ENCODE assay signal across 7 cellular contexts in the genomic region with DNA sequence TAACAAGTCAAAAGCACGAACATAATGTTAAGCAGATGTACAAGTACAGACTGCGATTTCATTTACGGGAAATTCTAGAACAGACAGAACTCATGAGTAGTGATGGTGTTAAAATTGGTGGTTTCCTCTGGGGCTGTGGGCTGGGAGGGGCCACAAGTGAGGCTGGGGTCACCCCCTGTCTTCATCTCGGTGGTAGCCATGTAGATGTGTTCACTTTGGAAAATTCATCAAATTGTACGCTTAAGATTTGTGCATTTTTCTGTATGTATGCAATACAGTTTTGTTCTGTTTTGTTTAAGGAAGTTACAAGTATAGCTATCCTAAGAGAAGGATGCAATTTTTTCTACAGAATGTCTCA. TPM values are rescaled to one million over a fixed set of nuclear protein-coding genes. Genes with fewer than 3 reads are reported as not detected.
DNase-seq lines count a peak whose midpoint lies in the region; ATAC-seq and TF ChIP-seq lines count a peak whose summit lies in the region.

No MANE protein-coding gene starts in this region.

- H3K4me1 ChIP-seq in GM23338 (ENCODE audit: insufficient read depth) (peaks cover 11% of the 10 kb centered on the region; the same call in 1 of the 2 replicates), smooth muscle cell (ENCODE audit: low read depth) (peaks cover 11% of the 10 kb centered on the region)

- H4K20me1 ChIP-seq in GM23338 (replicated peaks; ENCODE audit: insufficient read depth) (no peaks in the 10 kb centered on the region; the same call in 1 of the 2 replicates), SU-DHL-6 (ENCODE audit: low read depth, low read length) (no peaks in the 10 kb centered on the region), smooth muscle cell (ENCODE audit: low read depth) (peaks cover 5% of the 10 kb centered on the region)

- H3K79me2 ChIP-seq in GM23338 (replicated peaks; ENCODE audit: insufficient read depth) = peaks cover 14% of the 10 kb centered on the region
- peaks cover 26% of the 10 kb centered on the region for H3K79me2 ChIP-seq in SU-DHL-6 (ENCODE audit: insufficient read depth, low read length)
- peaks cover 24% of the 10 kb centered on the region for H3K79me2 ChIP-seq in smooth muscle cell (ENCODE audit: low read depth)

- H3K9ac ChIP-seq in SU-DHL-6 (ENCODE audit: low read length) = peak overlapping the region; percentile 81
- peak overlapping the region; percentile 52 for H3K9ac ChIP-seq in smooth muscle cell (ENCODE audit: low read depth)

- H3K4me1 Mint-ChIP-seq in GM23338 = peaks cover 9% of the 10 kb centered on the region

- H3K9me3 ChIP-seq in SU-DHL-6 (ENCODE audit: insufficient read depth, low read length) (no peaks in the 10 kb centered on the region), smooth muscle cell (replicated peaks; ENCODE audit: low read depth) (no peaks in the 10 kb centered on the region)

- H3K4me3 ChIP-seq in GM23338 (peak overlapping the region; percentile 93), SU-DHL-6 (ENCODE audit: insufficient read depth, low read length, poor library complexity, severe bottlenecking) (peak overlapping the region; percentile 54), smooth muscle cell (peak overlapping the region; percentile 64)

- H3K27ac ChIP-seq in GM23338 (ENCODE audit: low read depth) (no peak overlapping the region), SU-DHL-6 (ENCODE audit: low read depth, low read length) (peak overlapping the region; percentile 26; the same call in 1 of the 2 replicates), smooth muscle cell (ENCODE audit: low read depth) (peak overlapping the region; percentile 83)

- DNase-seq in GM23338 (ENCODE audit: low spot score) (no peak), germinal center (ENCODE audit: low spot score) (peak; percentile 11), smooth muscle cell (lab: John Stamatoyannopoulos, UW; ENCODE audit: unreplicated experiment) (no peak), NCI-H2081 (lab: John Stamatoyannopoulos, UW) (no peak), RKO (ENCODE audit: low spot score) (no peak)

- peak overlapping the region; percentile 92 for H3K4me3 Mint-ChIP-seq in GM23338

- H3K27me3 ChIP-seq in GM23338 (ENCODE audit: insufficient read depth) (no peaks in the 10 kb centered on the region), SU-DHL-6 (ENCODE audit: low read length) (no peaks in the 10 kb centered on the region), smooth muscle cell (ENCODE audit: low read depth) (no peaks in the 10 kb centered on the region)

- no peaks in the 10 kb centered on the region; the same call in 2 of the 3 replicates for H3K9me3 Mint-ChIP-seq in GM23338

- H3K36me3 ChIP-seq in GM23338 (ENCODE audit: insufficient read depth) (no peaks in the 10 kb centered on the region), SU-DHL-6 (ENCODE audit: low read length) (no peaks in the 10 kb centered on the region), smooth muscle cell (ENCODE audit: low read depth) (no peaks in the 10 kb centered on the region)

- 57% methylated on average over 5 of the region's 5 CpGs for WGBS in smooth muscle cell (ENCODE audit: low lambda C conversion rate)

- H3K4me2 ChIP-seq in GM23338 (peak overlapping the region; percentile 75), SU-DHL-6 (ENCODE audit: low read depth, low read length, poor library complexity, severe bottlenecking) (peak overlapping the region; percentile 81), smooth muscle cell (peak overlapping the region; percentile 91)

- H3K9me2 ChIP-seq in GM23338 (ENCODE audit: insufficient read depth) = no peaks in the 10 kb centered on the region
- H3K9me2 ChIP-seq in SU-DHL-6 (replicated peaks; ENCODE audit: insufficient read depth, low read length) = no peaks in the 10 kb centered on the region

- H2AFZ ChIP-seq in GM23338 (peak overlapping the region; percentile 56), SU-DHL-6 (ENCODE audit: low read depth, low read length, severe bottlenecking) (peak overlapping the region; percentile 96), smooth muscle cell (ENCODE audit: low read depth) (peak overlapping the region; percentile 85)

- no peaks in the 10 kb centered on the region for H3F3A ChIP-seq in GM23338 (replicated peaks; ENCODE audit: low read depth)
- no peaks in the 10 kb centered on the region for H3F3A ChIP-seq in SU-DHL-6 (ENCODE audit: insufficient read depth)
- H3F3A ChIP-seq in smooth muscle cell (ENCODE audit: low read depth) = peaks cover 21% of the 10 kb centered on the region

- no peaks in the 10 kb centered on the region for H3K27me3 Mint-ChIP-seq in GM23338 (ENCODE audit: insufficient read depth, low read depth, poor library complexity)

- ATAC-seq in GM23338 (no peak), HG03469 (IDR thresholded peaks at IDR 0.05; ENCODE audit: unreplicated experiment) (no peak)

- H3K36me3 Mint-ChIP-seq in GM23338 (ENCODE audit: low read depth) = no peaks in the 10 kb centered on the region; the same call in 2 of the 3 replicates

- H3K27ac Mint-ChIP-seq in GM23338 = peak overlapping the region; percentile 97

- TF ChIP-seq CTCF in GM23338 (conservative IDR thresholded peaks at IDR 0.05; ENCODE audit: low read depth in 2 of 2) (no peak), SU-DHL-6 (IDR thresholded peaks at IDR 0.05; ENCODE audit: insufficient read depth, low read length, poor library complexity, severe bottlenecking) (no peak), smooth muscle cell (IDR thresholded peaks at IDR 0.05; ENCODE audit: borderline replicate concordance, insufficient read depth, poor library complexity, severe bottlenecking) (no peak)

TF ChIP-seq in GM23338, 12 proteins besides CTCF, POLR2A, EP300 and RAD21 (continues in another document):
- TF ChIP-seq, protein P1, sequence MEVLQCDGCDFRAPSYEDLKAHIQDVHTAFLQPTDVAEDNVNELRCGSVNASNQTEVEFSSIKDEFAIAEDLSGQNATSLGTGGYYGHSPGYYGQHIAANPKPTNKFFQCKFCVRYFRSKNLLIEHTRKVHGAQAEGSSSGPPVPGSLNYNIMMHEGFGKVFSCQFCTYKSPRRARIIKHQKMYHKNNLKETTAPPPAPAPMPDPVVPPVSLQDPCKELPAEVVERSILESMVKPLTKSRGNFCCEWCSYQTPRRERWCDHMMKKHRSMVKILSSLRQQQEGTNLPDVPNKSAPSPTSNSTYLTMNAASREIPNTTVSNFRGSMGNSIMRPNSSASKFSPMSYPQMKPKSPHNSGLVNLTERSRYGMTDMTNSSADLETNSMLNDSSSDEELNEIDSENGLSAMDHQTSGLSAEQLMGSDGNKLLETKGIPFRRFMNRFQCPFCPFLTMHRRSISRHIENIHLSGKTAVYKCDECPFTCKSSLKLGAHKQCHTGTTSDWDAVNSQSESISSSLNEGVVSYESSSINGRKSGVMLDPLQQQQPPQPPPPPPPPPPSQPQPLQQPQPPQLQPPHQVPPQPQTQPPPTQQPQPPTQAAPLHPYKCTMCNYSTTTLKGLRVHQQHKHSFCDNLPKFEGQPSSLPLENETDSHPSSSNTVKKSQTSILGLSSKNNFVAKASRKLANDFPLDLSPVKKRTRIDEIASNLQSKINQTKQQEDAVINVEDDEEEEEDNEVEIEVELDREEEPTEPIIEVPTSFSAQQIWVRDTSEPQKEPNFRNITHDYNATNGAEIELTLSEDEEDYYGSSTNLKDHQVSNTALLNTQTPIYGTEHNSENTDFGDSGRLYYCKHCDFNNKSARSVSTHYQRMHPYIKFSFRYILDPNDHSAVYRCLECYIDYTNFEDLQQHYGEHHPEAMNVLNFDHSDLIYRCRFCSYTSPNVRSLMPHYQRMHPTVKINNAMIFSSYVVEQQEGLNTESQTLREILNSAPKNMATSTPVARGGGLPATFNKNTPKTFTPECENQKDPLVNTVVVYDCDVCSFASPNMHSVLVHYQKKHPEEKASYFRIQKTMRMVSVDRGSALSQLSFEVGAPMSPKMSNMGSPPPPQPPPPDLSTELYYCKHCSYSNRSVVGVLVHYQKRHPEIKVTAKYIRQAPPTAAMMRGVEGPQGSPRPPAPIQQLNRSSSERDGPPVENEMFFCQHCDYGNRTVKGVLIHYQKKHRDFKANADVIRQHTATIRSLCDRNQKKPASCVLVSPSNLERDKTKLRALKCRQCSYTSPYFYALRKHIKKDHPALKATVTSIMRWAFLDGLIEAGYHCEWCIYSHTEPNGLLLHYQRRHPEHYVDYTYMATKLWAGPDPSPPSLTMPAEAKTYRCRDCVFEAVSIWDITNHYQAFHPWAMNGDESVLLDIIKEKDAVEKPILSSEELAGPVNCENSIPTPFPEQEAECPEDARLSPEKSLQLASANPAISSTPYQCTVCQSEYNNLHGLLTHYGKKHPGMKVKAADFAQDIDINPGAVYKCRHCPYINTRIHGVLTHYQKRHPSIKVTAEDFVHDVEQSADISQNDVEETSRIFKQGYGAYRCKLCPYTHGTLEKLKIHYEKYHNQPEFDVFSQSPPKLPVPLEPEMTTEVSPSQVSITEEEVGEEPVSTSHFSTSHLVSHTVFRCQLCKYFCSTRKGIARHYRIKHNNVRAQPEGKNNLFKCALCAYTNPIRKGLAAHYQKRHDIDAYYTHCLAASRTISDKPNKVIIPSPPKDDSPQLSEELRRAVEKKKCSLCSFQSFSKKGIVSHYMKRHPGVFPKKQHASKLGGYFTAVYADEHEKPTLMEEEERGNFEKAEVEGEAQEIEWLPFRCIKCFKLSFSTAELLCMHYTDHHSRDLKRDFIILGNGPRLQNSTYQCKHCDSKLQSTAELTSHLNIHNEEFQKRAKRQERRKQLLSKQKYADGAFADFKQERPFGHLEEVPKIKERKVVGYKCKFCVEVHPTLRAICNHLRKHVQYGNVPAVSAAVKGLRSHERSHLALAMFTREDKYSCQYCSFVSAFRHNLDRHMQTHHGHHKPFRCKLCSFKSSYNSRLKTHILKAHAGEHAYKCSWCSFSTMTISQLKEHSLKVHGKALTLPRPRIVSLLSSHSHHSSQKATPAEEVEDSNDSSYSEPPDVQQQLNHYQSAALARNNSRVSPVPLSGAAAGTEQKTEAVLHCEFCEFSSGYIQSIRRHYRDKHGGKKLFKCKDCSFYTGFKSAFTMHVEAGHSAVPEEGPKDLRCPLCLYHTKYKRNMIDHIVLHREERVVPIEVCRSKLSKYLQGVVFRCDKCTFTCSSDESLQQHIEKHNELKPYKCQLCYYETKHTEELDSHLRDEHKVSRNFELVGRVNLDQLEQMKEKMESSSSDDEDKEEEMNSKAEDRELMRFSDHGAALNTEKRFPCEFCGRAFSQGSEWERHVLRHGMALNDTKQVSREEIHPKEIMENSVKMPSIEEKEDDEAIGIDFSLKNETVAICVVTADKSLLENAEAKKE (CRISPR knock-in tag; IDR thresholded peaks at IDR 0.05) = no peak
- TF ChIP-seq ZNF114 (CRISPR knock-in tag; IDR thresholded peaks at IDR 0.05) (no peak), POLR2AphosphoS5 (IDR thresholded peaks at IDR 0.05; ENCODE audit: low read depth) (no peak), NANOG (IDR thresholded peaks at IDR 0.05; ENCODE audit: borderline replicate concordance) (no peak), EZH2phosphoT487 (IDR thresholded peaks at IDR 0.05; ENCODE audit: unreplicated experiment) (no peak)

RNA-seq across cellular contexts. Expression of a gene that starts 0.5 kb away (rescaled TPM):
- total RNA-seq in GM23338 (2014; rRNA removed; shearing (Covaris generic)) = 30.5 and 32.4 TPM in 2 replicates
- 31.3 and 34.6 TPM in 2 replicates for polyA plus RNA-seq in GM23338 (2016; fragmentation: Nextera tagmentation; extraction: Ambion mirVana)
- total RNA-seq in smooth muscle cell = 27.8 and 32.1 TPM in 2 replicates
- polyA plus RNA-seq in smooth muscle cell = 58.9 and 81.0 TPM in 2 replicates

RNA-seq across cellular contexts. Expression of a gene that starts 44.4 kb away (rescaled TPM):
- total RNA-seq in GM23338 (2014; rRNA removed; shearing (Covaris generic)) = 25.8 and 27.4 TPM in 2 replicates
- polyA plus RNA-seq in GM23338 (2016; fragmentation: Nextera tagmentation; extraction: Ambion mirVana) (4.4 and 5.2 TPM in 2 replicates), smooth muscle cell (15.8 and 21.0 TPM in 2 replicates)
- total RNA-seq in smooth muscle cell = 33.0 and 48.9 TPM in 2 replicates
